In the genomic region with DNA sequence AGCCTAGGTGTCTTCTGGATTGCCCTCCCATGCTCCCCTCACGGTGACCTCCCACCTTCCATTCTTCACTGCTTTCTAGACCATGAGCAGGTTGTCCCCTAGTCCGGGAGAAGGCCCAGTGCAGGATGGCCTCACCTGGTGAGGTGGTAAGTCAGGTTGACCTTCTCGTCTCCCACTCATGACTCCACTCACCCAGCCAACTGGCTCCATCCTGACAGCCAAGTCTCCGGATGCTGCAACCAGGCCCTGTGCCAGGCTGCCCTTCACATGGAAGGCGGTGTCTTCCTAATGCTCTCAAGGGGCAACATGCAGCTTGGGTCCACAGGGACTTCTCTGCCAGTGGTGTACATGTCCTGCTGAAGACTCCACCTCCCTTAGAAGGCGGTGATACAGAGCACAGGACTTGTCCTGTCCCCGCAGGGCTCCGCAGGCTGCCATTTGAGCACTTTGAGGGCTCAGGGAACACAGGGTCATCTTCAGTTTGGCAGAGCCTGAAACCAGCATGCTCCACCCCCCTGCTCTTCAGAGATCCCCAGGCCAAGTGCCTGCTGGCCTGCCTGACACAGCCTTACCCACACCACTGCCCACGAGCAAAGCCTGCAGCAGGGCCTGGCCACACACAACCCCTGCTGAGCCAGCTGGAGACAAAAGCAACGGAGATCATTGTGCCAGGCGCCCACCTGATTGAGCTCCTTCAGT, we compare ENCODE assay signal across 23 cellular contexts. TPM values are rescaled to one million over a fixed set of nuclear protein-coding genes. Genes with fewer than 3 reads are reported as not detected.
DNase-seq lines count a peak whose midpoint lies in the region; ATAC-seq, FAIRE-seq and TF ChIP-seq lines count a peak whose summit lies in the region.
"Had no signal": no experiment of that assay in that cellular context is flagged by ENCODE, and none has a peak within 500 bp of the region (broad histone marks: within the 10 kb centered on the region; RNA-seq: fewer than 3 reads in every experiment).

No MANE protein-coding gene starts in this region.

- no peaks in the 10 kb centered on the region for H3K9me3 ChIP-seq in A549
- H3K9me3 ChIP-seq in esophagus muscularis mucosa = no peaks in the 10 kb centered on the region
- H3K9me3 ChIP-seq: thoracic aorta had no signal

- TF ChIP-seq EP300 in A549 (IDR thresholded peaks at IDR 0.05) (no peak), esophagus muscularis mucosa (IDR thresholded peaks at IDR 0.05) (no peak)

- no peak for TF ChIP-seq RAD21 in A549 (conservative IDR thresholded peaks at IDR 0.05 in 1 of 2, IDR thresholded peaks at IDR 0.05 in 1 of 2)

- peak overlapping the region; percentile 68 for H3K27ac Mint-ChIP-seq in T-helper 1 cell treated with Interleukin-12 subunit alpha and Interleukin-12 subunit beta and Interleukin-4 antibody, amounts not matched to agents 30 μg/mL and 1 μg/mL, for 36 hours
- H3K27ac Mint-ChIP-seq in T-cell (peak overlapping the region; percentile 69 to 80), memory B cell (peak overlapping the region; percentile 54)
- H3K27ac Mint-ChIP-seq: endodermal cell, nephron had no signal

- ATAC-seq in A549 (peak in 1 of 2 experiments; percentile 23; a peak in 3 of 6 replicates), T-cell (replicated peaks in 1 of 4) (no peak), memory B cell (ENCODE audit: low read depth) (no peak), HG03457 (IDR thresholded peaks at IDR 0.05; ENCODE audit: unreplicated experiment) (no peak), HG02973 (IDR thresholded peaks at IDR 0.05; ENCODE audit: unreplicated experiment) (no peak)
- ATAC-seq: Panc1 had no signal

- H3K9me3 Mint-ChIP-seq in T-helper 1 cell treated with Interleukin-12 subunit alpha and Interleukin-12 subunit beta and Interleukin-4 antibody, amounts not matched to agents 30 μg/mL and 1 μg/mL, for 36 hours = no peaks in the 10 kb centered on the region
- no peaks in the 10 kb centered on the region for H3K9me3 Mint-ChIP-seq in T-cell
- H3K9me3 Mint-ChIP-seq in memory B cell = no peaks in the 10 kb centered on the region
- H3K9me3 Mint-ChIP-seq: endodermal cell, nephron had no signal

- DNase-seq in T-helper 1 cell (no peak), A549 (ENCODE audit: low read depth in 1 of 2, low spot score in 1 of 2) (no peak), T-cell (no peak), memory B cell (ENCODE audit: low spot score in 2 of 2) (no peak), esophagus muscularis mucosa (ENCODE audit: extremely low spot score) (no peak)
- DNase-seq: activated gamma-delta T cell, DMS79 treated with DMSO at 0.1 percent for 48 hours, endodermal cell, head of caudate nucleus, mammary epithelial cell, NCI-H1436 had no signal

- H3K4me1 ChIP-seq in A549 (peaks cover 45% of the 10 kb centered on the region), esophagus muscularis mucosa (peaks cover 0 to 6% (median 3%) of the 10 kb centered on the region in 4 donors)

- no peaks in the 10 kb centered on the region for H3K27me3 ChIP-seq in esophagus muscularis mucosa

- H3K4me1 Mint-ChIP-seq in T-helper 1 cell treated with Interleukin-12 subunit alpha and Interleukin-12 subunit beta and Interleukin-4 antibody, amounts not matched to agents 30 μg/mL and 1 μg/mL, for 36 hours (ENCODE audit: low read depth) = peaks cover 47% of the 10 kb centered on the region
- H3K4me1 Mint-ChIP-seq in T-cell (peaks cover 14 to 52% (median 38%) of the 10 kb centered on the region in 3 donors), memory B cell (peaks cover 25% of the 10 kb centered on the region)
- H3K4me1 Mint-ChIP-seq: endodermal cell, nephron had no signal

- CTCF ChIA-PET in A549 (lab: Yijun Ruan, JAX) = interaction anchor here (0.9 to 3.7 kb wide), 6 partner anchors 13 to 240 kb away, joined by 3 to 31 read pairs (median 4); no protein-coding TSS in a partner anchor
- CTCF ChIA-PET in T-cell (lab: Charles Lee) = no interaction called here

- intact Hi-C loops in esophagus muscularis mucosa (cut with DNase I) = no loop called here

- POLR2A ChIA-PET in A549 (lab: Yijun Ruan, JAX) = no interaction called here
- POLR2A ChIA-PET in T-cell (lab: Charles Lee) = no interaction called here

- no peak for FAIRE-seq in A549 (lab: Jason Lieb, UNC)
- FAIRE-seq: astrocyte, GM18507, H1 had no signal

- H3K4me3 ChIP-seq in A549 (no peak overlapping the region), esophagus muscularis mucosa (no peak overlapping the region)
- H3K4me3 ChIP-seq: thoracic aorta had no signal

- no peak for TF ChIP-seq POLR2A in A549 (IDR thresholded peaks at IDR 0.05; ENCODE audit: low read length)
- TF ChIP-seq POLR2A in esophagus muscularis mucosa (IDR thresholded peaks at IDR 0.05; ENCODE audit: low read depth) = no peak

- peaks cover 45% of the 10 kb centered on the region for H3K36me3 Mint-ChIP-seq in T-helper 1 cell treated with Interleukin-12 subunit alpha and Interleukin-12 subunit beta and Interleukin-4 antibody, amounts not matched to agents 30 μg/mL and 1 μg/mL, for 36 hours (ENCODE audit: low read depth)
- H3K36me3 Mint-ChIP-seq in T-cell (peaks cover 21% of the 10 kb centered on the region), memory B cell (peaks cover 14% of the 10 kb centered on the region)

- TF ChIP-seq CTCF in A549 (IDR thresholded peaks at IDR 0.05) (no peak), esophagus muscularis mucosa (IDR thresholded peaks at IDR 0.05) (no peak)

- H3K36me3 ChIP-seq in esophagus muscularis mucosa = no peaks in the 10 kb centered on the region
- H3K36me3 ChIP-seq: thoracic aorta had no signal

- H3K4me2 ChIP-seq in A549 = no peak overlapping the region

- no peak overlapping the region for H3K4me3 Mint-ChIP-seq in T-helper 1 cell treated with Interleukin-12 subunit alpha and Interleukin-12 subunit beta and Interleukin-4 antibody, amounts not matched to agents 30 μg/mL and 1 μg/mL, for 36 hours
- no peak overlapping the region for H3K4me3 Mint-ChIP-seq in T-cell
- no peak overlapping the region for H3K4me3 Mint-ChIP-seq in memory B cell
- H3K4me3 Mint-ChIP-seq: endodermal cell, nephron had no signal

- H3K27ac ChIP-seq in A549 = peak overlapping the region; percentile 56 to 82
- no peak overlapping the region for H3K27ac ChIP-seq in esophagus muscularis mucosa (replicated peaks in 1 of 4)
- H3K27ac ChIP-seq: thoracic aorta had no signal

- no peaks in the 10 kb centered on the region for H3K27me3 Mint-ChIP-seq in T-helper 1 cell treated with Interleukin-12 subunit alpha and Interleukin-12 subunit beta and Interleukin-4 antibody, amounts not matched to agents 30 μg/mL and 1 μg/mL, for 36 hours (ENCODE audit: low read depth)
- H3K27me3 Mint-ChIP-seq in T-cell (no peaks in the 10 kb centered on the region), memory B cell (no peaks in the 10 kb centered on the region)

- 93% methylated on average over 10 of the region's 11 CpGs for WGBS in A549 (ENCODE audit: missing lambda C conversion rate)
- 83% methylated on average over 10 of the region's 11 CpGs for WGBS in esophagus muscularis mucosa

TF ChIP-seq in A549, 52 proteins besides CTCF, POLR2A, EP300 and RAD21:
- TF ChIP-seq, protein P1, sequence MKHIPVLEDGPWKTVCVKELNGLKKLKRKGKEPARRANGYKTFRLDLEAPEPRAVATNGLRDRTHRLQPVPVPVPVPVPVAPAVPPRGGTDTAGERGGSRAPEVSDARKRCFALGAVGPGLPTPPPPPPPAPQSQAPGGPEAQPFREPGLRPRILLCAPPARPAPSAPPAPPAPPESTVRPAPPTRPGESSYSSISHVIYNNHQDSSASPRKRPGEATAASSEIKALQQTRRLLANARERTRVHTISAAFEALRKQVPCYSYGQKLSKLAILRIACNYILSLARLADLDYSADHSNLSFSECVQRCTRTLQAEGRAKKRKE (CRISPR knock-in tag; IDR thresholded peaks at IDR 0.05; ENCODE audit: low read depth) = no peak
- no peak for TF ChIP-seq EHMT2 (IDR thresholded peaks at IDR 0.05; ENCODE audit: low read depth)
- TF ChIP-seq FOXS1 (CRISPR knock-in tag; IDR thresholded peaks at IDR 0.05) = no peak
- no peak for TF ChIP-seq KDM1A (IDR thresholded peaks at IDR 0.05; ENCODE audit: low read depth)
- TF ChIP-seq BHLHE40 (IDR thresholded peaks at IDR 0.05; ENCODE audit: low read depth, low read length) = no peak
- no peak for TF ChIP-seq FOSB (CRISPR knock-in tag; IDR thresholded peaks at IDR 0.05)

RNA-seq across cellular contexts. Expression of gene BATF, which starts 25.4 kb away (rescaled TPM):
- polyA plus RNA-seq in A549 (2011; rRNA removed) (not detected in 2 replicates), A549 (2017; fragmentation: RNase III; extraction: RNeasy Plus Mini Kit Qiagen cat#74134 plus additional on column Dnase treatment) (not detected in 3 replicates)
- polyA plus RNA-seq in A549 (2012; cell fraction: cytosol; rRNA removed) = 0.05 TPM in 1 of 2 replicates, not detected in the other
- not detected in 2 replicates for polyA plus RNA-seq in A549 (2012; cell fraction: nucleus; rRNA removed)
- polyA minus RNA-seq in A549 (2011; rRNA and poly(A)+ RNA removed) = not detected in 2 replicates
- total RNA-seq in T-cell (10 to 100 TPM; 12.0 to 22.4 (median 19.2) TPM), esophagus muscularis mucosa (10 to 100 TPM in 1 of 4 donors, 1 to 10 TPM in 3; 1.7 to 37.3 (median 4.4) TPM)
- total RNA-seq: A172, astrocyte, chondrocyte, endodermal cell, H1, mammary epithelial cell, MCF 10A had no signal
- polyA plus RNA-seq: H1, mammary epithelial cell had no signal

RNA-seq across cellular contexts. Expression of gene FLVCR2, which starts 30.7 kb away (rescaled TPM):
- 3.8 and 4.7 TPM in 2 replicates for polyA plus RNA-seq in A549 (2011; rRNA removed)
- 1.4 and 1.9 TPM in 2 replicates for polyA plus RNA-seq in A549 (2012; cell fraction: cytosol; rRNA removed)
- 2.8 and 3.2 TPM in 2 replicates for polyA plus RNA-seq in A549 (2012; cell fraction: nucleus; rRNA removed)
- 3.1 to 3.9 TPM (median 3.6 TPM) in 3 replicates for polyA plus RNA-seq in A549 (2017; fragmentation: RNase III; extraction: RNeasy Plus Mini Kit Qiagen cat#74134 plus additional on column Dnase treatment)
- 4.6 and 6.8 TPM in 2 replicates for polyA minus RNA-seq in A549 (2011; rRNA and poly(A)+ RNA removed)
- total RNA-seq in T-cell = 1 to 10 TPM; 1.1 to 7.1 (median 3.1) TPM
- total RNA-seq in esophagus muscularis mucosa = 1 to 10 TPM; 2.5 to 7.5 (median 4.6) TPM

Comparison
In these comparisons a context has a peak if more than half of its experiments do, and no peak if none do; other contexts are left out.
1. H3K27ac ChIP-seq: peak in A549 (2 of 2); none in esophagus muscularis mucosa (0 of 4).
2. Peak in every context shown above with its lines, with median percentiles within 50 percentile points of each other: H3K27ac Mint-ChIP-seq.